25 cellular contexts compared by ENCODE assay signal in genomic region chr2:1749489-1749748, GRCh38. TPM values are rescaled to one million over a fixed set of nuclear protein-coding genes. Genes with fewer than 3 reads are reported as not detected.
DNase-seq lines count a peak whose midpoint lies in the region; ATAC-seq and TF ChIP-seq lines count a peak whose summit lies in the region.
"Had no signal": no experiment of that assay in that cellular context is flagged by ENCODE, and none has a peak within 500 bp of the region (broad histone marks: within the 10 kb centered on the region; RNA-seq: fewer than 3 reads in every experiment).

No MANE protein-coding gene starts in this region.

- in situ Hi-C loops in mammary epithelial cell (cut with MboI; ENCODE audit: low sequenced_read_pairs in 2 of 2), result loop anchor here (10.0 kb wide), 2 partner anchors 155 to 195 kb away; no protein-coding TSS in a partner anchor

- no peak overlapping the region for H3K27ac ChIP-seq in colonic mucosa
- no peak overlapping the region for H3K27ac ChIP-seq in upper lobe of right lung
- H3K27ac ChIP-seq in mammary epithelial cell (ENCODE audit: insufficient read depth, low read depth, low read length), result no peak overlapping the region
- H3K27ac ChIP-seq: BLaER1 treated with 17β-estradiol and CSF1 and Interleukin-3, amounts not matched to agents 10 nM and 100 nM; SK-N-MC had no signal

- H3K27me3 ChIP-seq in colonic mucosa, result peaks cover 3% of the 10 kb centered on the region
- H3K27me3 ChIP-seq in upper lobe of right lung, result peaks cover 14% of the 10 kb centered on the region
- no peaks in the 10 kb centered on the region for H3K27me3 ChIP-seq in mammary epithelial cell (ENCODE audit: insufficient read depth, low read length)
- H3K27me3 ChIP-seq: BLaER1 treated with 17β-estradiol and CSF1 and Interleukin-3, amounts not matched to agents 10 nM and 100 nM had no signal

- CTCF ChIA-PET in activated CD8-positive, alpha-beta memory T cell treated with anti-CD3 and anti-CD28 coated beads, Interleukin-2, amount 10 ng/mL, durations not matched to agents 7 days and 5 days (lab: Charles Lee), result no interaction called here
- CTCF ChIA-PET in mammary epithelial cell (lab: Charles Lee; ENCODE audit: low non-redundant PET), result interaction anchor here (0.6 kb wide), 2 partner anchors 9 to 1009 kb away, joined by 4 to 5 read pairs; no protein-coding TSS in a partner anchor

- H3K9me3 ChIP-seq in colonic mucosa (no peaks in the 10 kb centered on the region), upper lobe of right lung (no peaks in the 10 kb centered on the region), mammary epithelial cell (replicated peaks; ENCODE audit: insufficient read depth, low read length) (no peaks in the 10 kb centered on the region)

- H3K9ac ChIP-seq in colonic mucosa (ENCODE audit: low read depth in 2 of 2, low read length in 2 of 2) (no peak overlapping the region), mammary epithelial cell (ENCODE audit: insufficient read depth, low read length) (no peak overlapping the region)
- H3K9ac ChIP-seq: BLaER1 treated with 17β-estradiol and CSF1 and Interleukin-3, amounts not matched to agents 10 nM and 100 nM had no signal

- no peaks in the 10 kb centered on the region for H3K79me2 ChIP-seq in mammary epithelial cell (ENCODE audit: insufficient read depth, low read length)

- H2AFZ ChIP-seq in mammary epithelial cell (ENCODE audit: low read depth, low read length), result no peak overlapping the region
- H2AFZ ChIP-seq: GM23338 had no signal

- H3K4me3 ChIP-seq in colonic mucosa (no peak overlapping the region), upper lobe of right lung (no peak overlapping the region), mammary epithelial cell (replicated peaks in 1 of 3; ENCODE audit: insufficient read depth in 1 of 3, low read depth in 2 of 3, low read length in 3 of 3) (no peak overlapping the region)
- H3K4me3 ChIP-seq: BLaER1 treated with 17β-estradiol and CSF1 and Interleukin-3, amounts not matched to agents 10 nM and 100 nM; GM12878; GM23338; SK-N-MC had no signal

- dilution Hi-C loops in mammary epithelial cell (cut with HindIII; ENCODE audit: low sequenced_read_pairs), result no loop called here

- intact Hi-C loops in colonic mucosa (cut with DNase I) (loop anchor here (5.0 to 10.0 kb wide), 3 partner anchors 65 to 157 kb away; no protein-coding TSS in a partner anchor), upper lobe of right lung (cut with DNase I) (loop anchor here (10.0 kb wide), 1 partner anchor 75 kb away; no protein-coding TSS in a partner anchor), mammary epithelial cell (cut with micrococcal nuclease) (no loop called here)

- TF ChIP-seq CTCF in colonic mucosa (IDR thresholded peaks at IDR 0.05) (no peak), upper lobe of right lung (IDR thresholded peaks at IDR 0.05) (no peak), mammary epithelial cell (conservative IDR thresholded peaks at IDR 0.05 in 1 of 2, IDR thresholded peaks at IDR 0.05 in 1 of 2; ENCODE audit: extremely low read depth in 1 of 2, insufficient read depth in 1 of 2, low read depth in 1 of 2, low read length in 2 of 2) (no peak)

- H3K27ac Mint-ChIP-seq in activated CD8-positive, alpha-beta memory T cell treated with anti-CD3 and anti-CD28 coated beads, Interleukin-2, amount 10 ng/mL, durations not matched to agents 7 days and 5 days, result no peak overlapping the region
- H3K27ac Mint-ChIP-seq: CD8-positive, alpha-beta T cell; GM23338; IgD-negative memory B cell had no signal

- H3K4me3 Mint-ChIP-seq in activated CD8-positive, alpha-beta memory T cell treated with anti-CD3 and anti-CD28 coated beads, Interleukin-2, amount 10 ng/mL, durations not matched to agents 7 days and 5 days, result no peak overlapping the region
- H3K4me3 Mint-ChIP-seq: CD8-positive, alpha-beta T cell; GM23338; IgD-negative memory B cell had no signal

- DNase-seq in activated CD8-positive, alpha-beta memory T cell treated with anti-CD3 and anti-CD28 coated beads, Interleukin-2, amount 50 U/mL, for 48 hours, result peak; percentile 10
- DNase-seq in activated CD8-positive, alpha-beta memory T cell treated with anti-CD3 and anti-CD28 coated beads, Interleukin-2, amount 10 ng/mL, durations not matched to agents 7 days and 5 days, result no peak
- DNase-seq in colonic mucosa (peak; percentile 10), mesenteric fat pad (ENCODE audit: low spot score) (peak; percentile 77), upper lobe of right lung (peak; percentile 33), mammary epithelial cell (no peak)
- no peak for DNase-seq in activated T-cell treated with anti-CD3 and anti-CD28 coated beads, Interleukin-2, amount 50 U/mL, for 1 hour
- DNase-seq: 8988T, DND-41, NCI-H1105 treated with DMSO at 0.1 percent for 48 hours, NCI-H1694, NCI-H2081, NCI-H2171, NCI-H446, NCI-H526, SHP77 treated with DMSO at 0.1 percent for 48 hours had no signal

- ATAC-seq in activated CD8-positive, alpha-beta memory T cell treated with anti-CD3 and anti-CD28 coated beads, Interleukin-2, amount 10 ng/mL, durations not matched to agents 7 days and 5 days, result no peak
- ATAC-seq in upper lobe of right lung (no peak), GM18517 (IDR thresholded peaks at IDR 0.05; ENCODE audit: unreplicated experiment) (no peak)
- ATAC-seq: CD8-positive, alpha-beta T cell; GM12878; GM23338; HCT116 had no signal

- BruUV-seq in mammary epithelial cell (replicated peaks; lab: Mats Ljungman, UMichigan), result no TSS peak

- no peaks in the 10 kb centered on the region for H3K9me3 Mint-ChIP-seq in activated CD8-positive, alpha-beta memory T cell treated with anti-CD3 and anti-CD28 coated beads, Interleukin-2, amount 10 ng/mL, durations not matched to agents 7 days and 5 days (ENCODE audit: low read depth)
- H3K9me3 Mint-ChIP-seq: CD8-positive, alpha-beta T cell had no signal

- 93% methylated on average over 3 of the region's 3 CpGs for WGBS in mammary epithelial cell (ENCODE audit: low coverage, missing lambda C conversion rate)

- no peaks in the 10 kb centered on the region for H3K36me3 ChIP-seq in colonic mucosa
- H3K36me3 ChIP-seq in upper lobe of right lung, result no peaks in the 10 kb centered on the region
- no peaks in the 10 kb centered on the region for H3K36me3 ChIP-seq in mammary epithelial cell (ENCODE audit: insufficient read depth, low read length)

- H4K20me1 ChIP-seq in mammary epithelial cell (ENCODE audit: insufficient read depth, low read length), result no peaks in the 10 kb centered on the region

- no peaks in the 10 kb centered on the region for H3K36me3 Mint-ChIP-seq in activated CD8-positive, alpha-beta memory T cell treated with anti-CD3 and anti-CD28 coated beads, Interleukin-2, amount 10 ng/mL, durations not matched to agents 7 days and 5 days
- H3K36me3 Mint-ChIP-seq: CD8-positive, alpha-beta T cell; IgD-negative memory B cell had no signal

- H3K27me3 Mint-ChIP-seq in activated CD8-positive, alpha-beta memory T cell treated with anti-CD3 and anti-CD28 coated beads, Interleukin-2, amount 10 ng/mL, durations not matched to agents 7 days and 5 days, result peaks cover 28% of the 10 kb centered on the region

- peaks cover 2% of the 10 kb centered on the region for H3K4me1 Mint-ChIP-seq in activated CD8-positive, alpha-beta memory T cell treated with anti-CD3 and anti-CD28 coated beads, Interleukin-2, amount 10 ng/mL, durations not matched to agents 7 days and 5 days

- H3K4me2 ChIP-seq in mammary epithelial cell (ENCODE audit: insufficient read depth, low read depth, low read length), result no peak overlapping the region
- H3K4me2 ChIP-seq: GM23338 had no signal

- H3K4me1 ChIP-seq in colonic mucosa (no peaks in the 10 kb centered on the region), upper lobe of right lung (no peaks in the 10 kb centered on the region), mammary epithelial cell (ENCODE audit: insufficient read depth, low read length) (peaks cover 11% of the 10 kb centered on the region)

RNA-seq across cellular contexts. Expression of gene PXDN, which starts 5.1 kb away (rescaled TPM):
- total RNA-seq in activated CD8-positive, alpha-beta memory T cell treated with anti-CD3 and anti-CD28 coated beads, Interleukin-2, amount 10 ng/mL, durations not matched to agents 7 days and 5 days, result 1 to 10 TPM; 2.0 to 3.1 TPM
- total RNA-seq in colonic mucosa (10 to 100 TPM in 1 of 2 donors, 1 to 10 TPM in 1; 9.5 to 20.0 TPM), mesenteric fat pad (228 TPM), upper lobe of right lung (58.4 TPM), mammary epithelial cell (100 to 1,000 TPM in 1 of 2 donors, 10 to 100 TPM in 1; 99.8 to 103 TPM)
- 99.0 TPM for polyA plus RNA-seq in mammary epithelial cell
- polyA minus RNA-seq in mammary epithelial cell, result 120 TPM
- total RNA-seq: OCI-LY7 had no signal

Comparison
In these comparisons a context has a peak if more than half of its experiments do, and no peak if none do; other contexts are left out.
1. DNase-seq: peak in activated CD8-positive, alpha-beta memory T cell treated with anti-CD3 and anti-CD28 coated beads, Interleukin-2, amount 50 U/mL, for 48 hours (single experiment), colonic mucosa (single experiment), mesenteric fat pad (single experiment) and upper lobe of right lung (single experiment); none in activated CD8-positive, alpha-beta memory T cell treated with anti-CD3 and anti-CD28 coated beads, Interleukin-2, amount 10 ng/mL, durations not matched to agents 7 days and 5 days (single experiment), mammary epithelial cell (single experiment) and activated T-cell treated with anti-CD3 and anti-CD28 coated beads, Interleukin-2, amount 50 U/mL, for 1 hour (single experiment).